ENCODE assay signal across 2 cellular contexts in the genomic region with DNA sequence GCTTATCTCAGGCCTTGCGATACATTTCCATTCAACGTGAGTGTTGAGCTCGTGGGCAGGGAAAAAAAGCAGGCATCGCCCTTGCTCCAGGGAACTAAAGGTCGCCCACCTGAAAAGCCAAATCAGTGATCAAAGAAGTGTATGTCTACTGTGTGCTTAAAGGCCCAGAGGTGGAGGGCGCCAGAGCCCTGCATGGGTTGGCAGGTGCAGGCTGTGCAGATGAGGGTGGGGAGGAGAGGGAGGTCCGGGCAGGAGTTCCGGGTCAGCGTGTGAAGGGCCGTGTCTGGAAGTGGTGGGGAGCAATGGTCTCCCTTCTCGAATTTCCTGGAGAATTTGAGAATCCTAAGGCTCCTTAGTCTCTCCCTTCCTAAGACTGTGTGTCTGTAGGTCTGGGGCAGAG.
TF ChIP-seq lines count a peak whose summit lies in the region.

No MANE protein-coding gene starts in this region.

TF ChIP-seq in HepG2, 621 proteins besides CTCF, POLR2A, EP300 and RAD21:
- TF ChIP-seq MXD4 (CRISPR knock-in tag; IDR thresholded peaks at IDR 0.05) = no peak
- no peak for TF ChIP-seq ZNF576 (CRISPR knock-in tag; IDR thresholded peaks at IDR 0.05)
- TF ChIP-seq ZNF883 (CRISPR knock-in tag; IDR thresholded peaks at IDR 0.05; ENCODE audit: not compliant biosample characterization) = no peak
- TF ChIP-seq RXRB (CRISPR knock-in tag; IDR thresholded peaks at IDR 0.05; ENCODE audit: borderline replicate concordance) = no peak
- TF ChIP-seq ZNF747 (CRISPR knock-in tag; IDR thresholded peaks at IDR 0.05; ENCODE audit: borderline replicate concordance) = no peak
- TF ChIP-seq ZNF616 (CRISPR knock-in tag; IDR thresholded peaks at IDR 0.05; ENCODE audit: low read depth) = no peak
- TF ChIP-seq PHB2 (IDR thresholded peaks at IDR 0.05; ENCODE audit: partially characterized antibody) = no peak
- TF ChIP-seq, protein P1, sequence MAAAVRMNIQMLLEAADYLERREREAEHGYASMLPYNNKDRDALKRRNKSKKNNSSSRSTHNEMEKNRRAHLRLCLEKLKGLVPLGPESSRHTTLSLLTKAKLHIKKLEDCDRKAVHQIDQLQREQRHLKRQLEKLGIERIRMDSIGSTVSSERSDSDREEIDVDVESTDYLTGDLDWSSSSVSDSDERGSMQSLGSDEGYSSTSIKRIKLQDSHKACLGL (CRISPR knock-in tag; IDR thresholded peaks at IDR 0.05) = no peak
- no peak for TF ChIP-seq TRIM22 (IDR thresholded peaks at IDR 0.05)
- TF ChIP-seq ZNF333 (CRISPR knock-in tag; IDR thresholded peaks at IDR 0.05; ENCODE audit: borderline replicate concordance) = no peak
- TF ChIP-seq SKI (IDR thresholded peaks at IDR 0.05; ENCODE audit: partially characterized antibody) = no peak
- TF ChIP-seq KLF13 (CRISPR knock-in tag; IDR thresholded peaks at IDR 0.05) = no peak
- no peak for TF ChIP-seq PBX3 (CRISPR knock-in tag; IDR thresholded peaks at IDR 0.05; ENCODE audit: borderline replicate concordance)
- TF ChIP-seq ZNF362 (CRISPR knock-in tag; IDR thresholded peaks at IDR 0.05; ENCODE audit: borderline replicate concordance) = no peak

TF ChIP-seq in IMR-90, 13 proteins besides CTCF, POLR2A, EP300 and RAD21:
- TF ChIP-seq BHLHE40 (IDR thresholded peaks at IDR 0.05; ENCODE audit: low read depth, low read length) = no peak
- no peak for TF ChIP-seq CHD1 (IDR thresholded peaks at IDR 0.05; ENCODE audit: low read depth, low read length)
- no peak for TF ChIP-seq FOS (IDR thresholded peaks at IDR 0.05; ENCODE audit: low read depth, low read length)
- no peak for TF ChIP-seq USF2 (IDR thresholded peaks at IDR 0.05; ENCODE audit: low read depth, low read length)
- TF ChIP-seq, protein P2, sequence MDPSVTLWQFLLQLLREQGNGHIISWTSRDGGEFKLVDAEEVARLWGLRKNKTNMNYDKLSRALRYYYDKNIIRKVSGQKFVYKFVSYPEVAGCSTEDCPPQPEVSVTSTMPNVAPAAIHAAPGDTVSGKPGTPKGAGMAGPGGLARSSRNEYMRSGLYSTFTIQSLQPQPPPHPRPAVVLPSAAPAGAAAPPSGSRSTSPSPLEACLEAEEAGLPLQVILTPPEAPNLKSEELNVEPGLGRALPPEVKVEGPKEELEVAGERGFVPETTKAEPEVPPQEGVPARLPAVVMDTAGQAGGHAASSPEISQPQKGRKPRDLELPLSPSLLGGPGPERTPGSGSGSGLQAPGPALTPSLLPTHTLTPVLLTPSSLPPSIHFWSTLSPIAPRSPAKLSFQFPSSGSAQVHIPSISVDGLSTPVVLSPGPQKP (IDR thresholded peaks at IDR 0.05; ENCODE audit: borderline replicate concordance, low read depth, low read length) = no peak
- TF ChIP-seq MXI1 (IDR thresholded peaks at IDR 0.05; ENCODE audit: borderline replicate concordance, low read depth, low read length) = no peak
- no peak for TF ChIP-seq RCOR1 (IDR thresholded peaks at IDR 0.05; ENCODE audit: insufficient replicate concordance, low read length)
